Comparison of ENCODE assay signal across 10 cellular contexts in the genomic region with DNA sequence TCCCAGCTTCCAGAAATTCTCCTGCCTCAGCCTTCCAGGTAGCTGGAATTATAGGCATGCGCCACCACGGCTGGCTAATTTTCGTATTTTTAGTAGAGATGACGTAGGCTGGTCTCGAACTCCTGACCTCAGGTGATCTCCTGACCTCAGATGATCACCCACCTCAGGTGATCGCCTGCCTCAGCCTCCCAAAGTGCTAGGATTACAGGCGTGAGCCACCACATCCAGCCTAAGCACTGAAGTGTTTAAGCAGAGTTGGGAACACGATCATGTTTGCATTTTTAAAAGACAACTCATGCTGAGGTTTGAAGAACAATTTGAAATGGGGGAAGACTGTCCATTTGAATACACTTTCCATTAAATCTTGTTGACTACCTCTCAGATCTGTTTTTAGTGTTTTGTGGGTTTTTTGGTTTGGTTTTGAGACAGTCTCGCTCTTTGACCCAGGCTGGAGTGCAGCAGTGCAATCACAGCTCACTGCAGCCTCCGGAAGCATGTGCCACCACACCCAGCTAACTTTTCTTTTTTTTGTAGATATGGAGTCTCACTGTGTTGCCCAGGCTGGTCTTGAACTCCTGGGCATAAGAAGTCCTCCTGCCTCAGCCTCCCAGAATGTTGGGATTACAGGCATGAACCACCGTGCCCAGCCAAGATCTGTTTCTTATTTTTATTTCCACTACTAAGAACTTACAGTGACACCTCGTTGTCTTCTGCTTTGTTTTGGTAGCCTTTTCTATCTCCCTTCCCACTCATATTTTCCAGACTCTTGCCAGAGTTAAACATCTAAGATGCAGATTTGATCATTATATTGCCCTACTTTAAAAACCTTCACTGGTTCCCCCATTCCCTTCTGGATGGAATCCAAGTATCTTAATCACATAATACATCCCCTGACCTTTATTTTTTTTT. TPM values are rescaled to one million over a fixed set of nuclear protein-coding genes. Genes with fewer than 3 reads are reported as not detected.
A peak's percentile ranks its signal among the peaks of the same experiment; 100 is the strongest.
DNase-seq lines count a peak whose midpoint lies in the region; ATAC-seq and TF ChIP-seq lines count a peak whose summit lies in the region.
"Had no signal": no experiment of that assay in that cellular context is flagged by ENCODE, and none has a peak within 500 bp of the region (broad histone marks: within the 10 kb centered on the region; RNA-seq: fewer than 3 reads in every experiment).

No MANE protein-coding gene starts in this region.

- H3K27ac ChIP-seq in SU-DHL-6 (ENCODE audit: low read depth, low read length) (peak overlapping the region; percentile 51), neuronal stem cell (replicated peaks; ENCODE audit: low read length) (no peak overlapping the region)
- H3K27ac ChIP-seq: KMS-11 had no signal

- H3K14ac ChIP-seq in neuronal stem cell (ENCODE audit: low read length), result no peak overlapping the region

- no peaks in the 10 kb centered on the region for H3K9me2 ChIP-seq in SU-DHL-6 (replicated peaks; ENCODE audit: insufficient read depth, low read length)

- H3K4me3 ChIP-seq in SU-DHL-6 (ENCODE audit: insufficient read depth, low read length, poor library complexity, severe bottlenecking), result no peak overlapping the region
- H3K4me3 ChIP-seq in neuronal stem cell (ENCODE audit: low read length in 2 of 2), result no peak overlapping the region

- no peak overlapping the region for H2BK120ac ChIP-seq in neuronal stem cell (ENCODE audit: low read depth, low read length)

- H3K4me2 ChIP-seq in SU-DHL-6 (ENCODE audit: low read depth, low read length, poor library complexity, severe bottlenecking), result peak overlapping the region; percentile 29
- no peak overlapping the region for H3K4me2 ChIP-seq in neuronal stem cell (ENCODE audit: insufficient read depth, low read length, poor library complexity, severe bottlenecking)
- H3K4me2 ChIP-seq: KMS-11 had no signal

- H3K36me3 ChIP-seq in SU-DHL-6 (ENCODE audit: low read length), result peaks cover 3% of the 10 kb centered on the region; the same call in 1 of the 2 replicates
- peaks cover 19 to 83% of the 10 kb centered on the region in 2 donors for H3K36me3 ChIP-seq in neuronal stem cell (replicated peaks in 1 of 2; ENCODE audit: control insufficient read depth in 2 of 2, insufficient read depth in 2 of 2, low read length in 2 of 2)

- no peak overlapping the region for H3K4ac ChIP-seq in neuronal stem cell (ENCODE audit: low read length)

- H3K4me3 Mint-ChIP-seq in mesothelial cell of epicardium, result no peak overlapping the region

- no peak overlapping the region for H2AK5ac ChIP-seq in neuronal stem cell (ENCODE audit: low read depth, low read length)

- H3K9me3 ChIP-seq in SU-DHL-6 (ENCODE audit: insufficient read depth, low read length), result no peaks in the 10 kb centered on the region
- H3K9me3 ChIP-seq in neuronal stem cell (replicated peaks in 1 of 2; ENCODE audit: control insufficient read depth in 2 of 2, insufficient read depth in 1 of 2, low read depth in 1 of 2, low read length in 2 of 2), result no peaks in the 10 kb centered on the region

- no peaks in the 10 kb centered on the region for H3F3A ChIP-seq in SU-DHL-6 (ENCODE audit: insufficient read depth)

- H3K9ac ChIP-seq in SU-DHL-6 (ENCODE audit: low read length) (no peak overlapping the region), neuronal stem cell (ENCODE audit: low read depth, low read length, poor library complexity) (no peak overlapping the region)
- H3K9ac ChIP-seq: KMS-11 had no signal

- H4K20me1 ChIP-seq in SU-DHL-6 (ENCODE audit: low read depth, low read length), result peaks cover 6% of the 10 kb centered on the region

- H2AFZ ChIP-seq in SU-DHL-6 (ENCODE audit: low read depth, low read length, severe bottlenecking), result no peak overlapping the region
- H2AFZ ChIP-seq in neuronal stem cell (ENCODE audit: low read length), result no peak overlapping the region

- H3K27me3 ChIP-seq in SU-DHL-6 (ENCODE audit: low read length) (no peaks in the 10 kb centered on the region), neuronal stem cell (ENCODE audit: control insufficient read depth in 3 of 3, insufficient read depth in 3 of 3, low read depth in 1 of 3, low read length in 3 of 3) (no peaks in the 10 kb centered on the region)

- no peaks in the 10 kb centered on the region for H3K27me3 Mint-ChIP-seq in mesothelial cell of epicardium (ENCODE audit: low read depth)

- no peak for DNase-seq in mesothelial cell of epicardium (ENCODE audit: low spot score in 2 of 2, unreplicated experiment in 2 of 2)
- no peak for DNase-seq in C1 segment of cervical spinal cord (lab: John Stamatoyannopoulos, UW)
- DNase-seq in globus pallidus (ENCODE audit: low spot score), result no peak
- no peak for DNase-seq in neuronal stem cell (ENCODE audit: low spot score)
- no peak for DNase-seq in NCI-H187 treated with DMSO at 0.1 percent for 48 hours (lab: John Stamatoyannopoulos, UW)

- H3K79me2 ChIP-seq in SU-DHL-6 (ENCODE audit: insufficient read depth, low read length), result peaks cover 71% of the 10 kb centered on the region

- no peaks in the 10 kb centered on the region for H3K9me3 Mint-ChIP-seq in mesothelial cell of epicardium

- peaks cover 8% of the 10 kb centered on the region for H3K79me1 ChIP-seq in neuronal stem cell (ENCODE audit: low read depth, low read length)

- H4K8ac ChIP-seq in neuronal stem cell (ENCODE audit: low read depth, low read length), result no peak overlapping the region

- ATAC-seq in GM18867 (IDR thresholded peaks at IDR 0.05; ENCODE audit: unreplicated experiment), result peak; percentile 93
- peak; percentile 97 for ATAC-seq in HG02588 (IDR thresholded peaks at IDR 0.05; ENCODE audit: unreplicated experiment)

- TF ChIP-seq CTCF in SU-DHL-6 (IDR thresholded peaks at IDR 0.05; ENCODE audit: insufficient read depth, low read length, poor library complexity, severe bottlenecking) (no peak), mesothelial cell of epicardium (IDR thresholded peaks at IDR 0.05; ENCODE audit: unreplicated experiment) (no peak)

- no peak overlapping the region for H4K91ac ChIP-seq in neuronal stem cell (ENCODE audit: low read depth, low read length, poor library complexity)

- no CpG with 5 or more reads among the region's 12 CpGs for WGBS in neuronal stem cell (ENCODE audit: extremely low coverage in 2 of 2, insufficient read length in 2 of 2, insufficient replicate concordance in 1 of 2), 2 donors

- no peak overlapping the region for H2BK12ac ChIP-seq in neuronal stem cell (ENCODE audit: low read length)

- H3K18ac ChIP-seq in neuronal stem cell (ENCODE audit: low read length), result no peak overlapping the region

- no peak overlapping the region for H3K23ac ChIP-seq in neuronal stem cell (ENCODE audit: low read depth, low read length, poor library complexity)

- H3K36me3 Mint-ChIP-seq in mesothelial cell of epicardium, result peaks cover 38% of the 10 kb centered on the region

- peaks cover 11% of the 10 kb centered on the region for H3K4me1 Mint-ChIP-seq in mesothelial cell of epicardium

- H3K4me1 ChIP-seq in neuronal stem cell (ENCODE audit: control insufficient read depth in 2 of 2, insufficient read depth in 1 of 2, low read depth in 1 of 2, low read length in 2 of 2), result peaks cover 0 to 6% of the 10 kb centered on the region in 2 donors

- no peak overlapping the region for H2BK15ac ChIP-seq in neuronal stem cell (ENCODE audit: low read length)

- peak overlapping the region; percentile 47 for H3K27ac Mint-ChIP-seq in mesothelial cell of epicardium

- H2BK5ac ChIP-seq in neuronal stem cell (ENCODE audit: low read length), result no peak overlapping the region

RNA-seq across cellular contexts. Expression of a gene that starts 5.5 kb away (rescaled TPM):
- 22.8 to 23.4 TPM (median 23.1 TPM) in 3 replicates for total RNA-seq in mesothelial cell of epicardium
- 21.7 TPM for polyA plus RNA-seq in neuronal stem cell (2013, experiment 1 of 2)
- polyA plus RNA-seq in neuronal stem cell (2013, experiment 2 of 2), result 22.4 TPM

RNA-seq across cellular contexts. Expression of a gene that starts 15.5 kb away (rescaled TPM):
- total RNA-seq in mesothelial cell of epicardium, result 43.4 to 52.0 TPM (median 47.1 TPM) in 3 replicates
- polyA plus RNA-seq in neuronal stem cell (2013, experiment 1 of 2), result 9.6 TPM
- polyA plus RNA-seq in neuronal stem cell (2013, experiment 2 of 2), result 9.4 TPM

RNA-seq across cellular contexts. Expression of a gene that starts 59.1 kb away (rescaled TPM):
- not detected in 3 replicates for total RNA-seq in mesothelial cell of epicardium
- polyA plus RNA-seq in neuronal stem cell (2013, experiment 1 of 2), result 0.74 TPM
- polyA plus RNA-seq in neuronal stem cell (2013, experiment 2 of 2), result 0.76 TPM
- total RNA-seq: endothelial cell of umbilical vein had no signal
- polyA plus RNA-seq: endothelial cell of umbilical vein had no signal
